19 cellular contexts compared by ENCODE assay signal in genomic region chr5:5605170-5605764, GRCh38.
"Had no signal": no experiment of that assay in that cellular context is flagged by ENCODE, and none has a peak within 500 bp of the region (broad histone marks: within the 10 kb centered on the region; RNA-seq: fewer than 3 reads in every experiment).

No MANE protein-coding gene starts in this region.

- H3K36me3 Mint-ChIP-seq: naive thymus-derived CD4-positive, alpha-beta T cell; stimulated activated naive B cell treated with anti-CD40 and anti-IgM and Interleukin-4, amounts not matched to agents 10 μg/mL and 1 μg/mL and 100 μg/mL, for 72 hours had no signal

- H3K27me3 ChIP-seq: ascending aorta, breast epithelium, heart right ventricle, tibial artery had no signal

- H3K27ac Mint-ChIP-seq: activated naive CD4-positive, alpha-beta T cell treated with anti-CD3 and anti-CD28 coated beads for 36 hours; activated naive CD8-positive, alpha-beta T cell treated with anti-CD3 and anti-CD28 coated beads, Interleukin-2, amount 50 U/mL, for 24 hours; activated T-helper 17 cell treated with anti-CD3 and anti-CD28 coated beads, Interleukin-2, amount 50 U/mL, for 72 hours; effector memory CD8-positive, alpha-beta T cell; naive thymus-derived CD4-positive, alpha-beta T cell; stimulated activated naive B cell treated with anti-CD40 and anti-IgM and Interleukin-4, amounts not matched to agents 10 μg/mL and 1 μg/mL and 100 μg/mL, for 72 hours had no signal

- H3K36me3 ChIP-seq: ascending aorta, breast epithelium, heart right ventricle, tibial artery had no signal

- H2AFZ ChIP-seq: parathyroid adenoma had no signal

- FAIRE-seq: urothelium cell line had no signal

- H3K9me3 Mint-ChIP-seq: activated naive CD4-positive, alpha-beta T cell treated with anti-CD3 and anti-CD28 coated beads for 36 hours; activated naive CD8-positive, alpha-beta T cell treated with anti-CD3 and anti-CD28 coated beads, Interleukin-2, amount 50 U/mL, for 24 hours; activated T-helper 17 cell treated with anti-CD3 and anti-CD28 coated beads, Interleukin-2, amount 50 U/mL, for 72 hours; effector memory CD8-positive, alpha-beta T cell had no signal

- H3K4me3 ChIP-seq: ascending aorta, breast epithelium, heart right ventricle, tibial artery had no signal

- H3K27ac ChIP-seq: ascending aorta, breast epithelium, heart right ventricle, parathyroid adenoma, tibial artery, VCaP had no signal

- H3K27me3 Mint-ChIP-seq: stimulated activated naive B cell treated with anti-CD40 and anti-IgM and Interleukin-4, amounts not matched to agents 10 μg/mL and 1 μg/mL and 100 μg/mL, for 72 hours had no signal

- H3K4me1 ChIP-seq: ascending aorta, breast epithelium, heart right ventricle, parathyroid adenoma, tibial artery had no signal

- H3K4me1 Mint-ChIP-seq: activated naive CD8-positive, alpha-beta T cell treated with anti-CD3 and anti-CD28 coated beads, Interleukin-2, amount 50 U/mL, for 24 hours; activated T-helper 17 cell treated with anti-CD3 and anti-CD28 coated beads, Interleukin-2, amount 50 U/mL, for 72 hours; naive thymus-derived CD4-positive, alpha-beta T cell; stimulated activated naive B cell treated with anti-CD40 and anti-IgM and Interleukin-4, amounts not matched to agents 10 μg/mL and 1 μg/mL and 100 μg/mL, for 72 hours had no signal

- DNase-seq: activated CD4-positive, alpha-beta T cell treated with anti-CD3 and anti-CD28 coated beads, Interleukin-2, amount 50 U/mL, for 48 hours; activated naive CD4-positive, alpha-beta T cell treated with anti-CD3 and anti-CD28 coated beads for 36 hours; activated naive CD8-positive, alpha-beta T cell treated with anti-CD3 and anti-CD28 coated beads, Interleukin-2, amount 50 U/mL, for 24 hours; dermis blood vessel endothelial cell; effector memory CD8-positive, alpha-beta T cell; foreskin melanocyte; heart right ventricle; mammary epithelial cell; naive thymus-derived CD4-positive, alpha-beta T cell; stimulated activated CD4-positive, alpha-beta T cell treated with anti-CD3 and anti-CD28 coated beads, Interleukin-2, amount 100 ng/mL, for 48 hours; stimulated activated naive B cell treated with anti-CD40 and anti-IgM and Interleukin-4, amounts not matched to agents 10 μg/mL and 1 μg/mL and 100 μg/mL, for 72 hours; tibial artery had no signal

- H3K79me2 ChIP-seq: parathyroid adenoma had no signal

- H3K4me3 Mint-ChIP-seq: activated naive CD4-positive, alpha-beta T cell treated with anti-CD3 and anti-CD28 coated beads for 36 hours; activated naive CD8-positive, alpha-beta T cell treated with anti-CD3 and anti-CD28 coated beads, Interleukin-2, amount 50 U/mL, for 24 hours; activated T-helper 17 cell treated with anti-CD3 and anti-CD28 coated beads, Interleukin-2, amount 50 U/mL, for 72 hours; effector memory CD8-positive, alpha-beta T cell; naive thymus-derived CD4-positive, alpha-beta T cell; stimulated activated naive B cell treated with anti-CD40 and anti-IgM and Interleukin-4, amounts not matched to agents 10 μg/mL and 1 μg/mL and 100 μg/mL, for 72 hours had no signal

- ATAC-seq: activated naive CD8-positive, alpha-beta T cell treated with anti-CD3 and anti-CD28 coated beads, Interleukin-2, amount 50 U/mL, for 24 hours; activated T-helper 17 cell treated with anti-CD3 and anti-CD28 coated beads, Interleukin-2, amount 50 U/mL, for 72 hours; effector memory CD8-positive, alpha-beta T cell; left lobe of liver; naive thymus-derived CD4-positive, alpha-beta T cell; stimulated activated naive B cell treated with anti-CD40 and anti-IgM and Interleukin-4, amounts not matched to agents 10 μg/mL and 1 μg/mL and 100 μg/mL, for 72 hours had no signal

- H3K9me3 ChIP-seq: ascending aorta, breast epithelium, heart right ventricle, tibial artery had no signal

- H3K9ac ChIP-seq: parathyroid adenoma had no signal
